Comparison of ENCODE assay signal across 9 cellular contexts in genomic region chr7:112112822-112113255, GRCh38.
DNase-seq lines count a peak whose midpoint lies in the region; ATAC-seq and TF ChIP-seq lines count a peak whose summit lies in the region.
"Had no signal": no experiment of that assay in that cellular context is flagged by ENCODE, and none has a peak within 500 bp of the region (broad histone marks: within the 10 kb centered on the region; RNA-seq: fewer than 3 reads in every experiment).

No MANE protein-coding gene starts in this region.

- no peaks in the 10 kb centered on the region for H3K9me3 Mint-ChIP-seq in dendritic cell treated with granulocyte-macrophage colony-stimulating factor and Interleukin-4, amounts not matched to agents 40 ng/mL and 50 ng/mL, for 4 days
- H3K9me3 Mint-ChIP-seq: activated naive CD8-positive, alpha-beta T cell treated with anti-CD3 and anti-CD28 coated beads, Interleukin-2, amount 10 ng/mL, durations not matched to agents 7 days and 5 days had no signal

- whole genome bisulfite sequencing in right lobe of liver (ENCODE audit: insufficient coverage, low coverage, low lambda C conversion rate, missing lambda C conversion rate) = 7% methylated on average over 5 of the region's 5 CpGs

- H3K4me1 ChIP-seq in MM.1S (ENCODE audit: low read length) (peaks cover 37% of the 10 kb centered on the region), right lobe of liver (peaks cover 0 to 24% (median 9%) of the 10 kb centered on the region in 4 donors), thoracic aorta (ENCODE audit: control insufficient read depth in 1 of 2, low read depth in 2 of 2) (peaks cover 18 to 21% of the 10 kb centered on the region in 2 donors), HAP-1 (no peaks in the 10 kb centered on the region)

- in situ Hi-C loops in HAP-1 (cut with MboI; ENCODE audit: low sequenced_read_pairs) = no loop called here

- H3K36me3 ChIP-seq in MM.1S (replicated peaks; ENCODE audit: insufficient read depth, low read length) = no peaks in the 10 kb centered on the region
- H3K36me3 ChIP-seq in right lobe of liver = no peaks in the 10 kb centered on the region
- H3K36me3 ChIP-seq in thoracic aorta = no peaks in the 10 kb centered on the region
- no peaks in the 10 kb centered on the region for H3K36me3 ChIP-seq in HAP-1 (replicated peaks)

- peak overlapping the region; percentile 65 for H3K4me3 Mint-ChIP-seq in dendritic cell treated with granulocyte-macrophage colony-stimulating factor and Interleukin-4, amounts not matched to agents 40 ng/mL and 50 ng/mL, for 4 days
- H3K4me3 Mint-ChIP-seq: activated naive CD8-positive, alpha-beta T cell treated with anti-CD3 and anti-CD28 coated beads, Interleukin-2, amount 10 ng/mL, durations not matched to agents 7 days and 5 days had no signal

- H3K36me3 Mint-ChIP-seq in dendritic cell treated with granulocyte-macrophage colony-stimulating factor and Interleukin-4, amounts not matched to agents 40 ng/mL and 50 ng/mL, for 4 days (ENCODE audit: low read depth) = no peaks in the 10 kb centered on the region
- H3K36me3 Mint-ChIP-seq: activated naive CD8-positive, alpha-beta T cell treated with anti-CD3 and anti-CD28 coated beads, Interleukin-2, amount 10 ng/mL, durations not matched to agents 7 days and 5 days had no signal

- H3K27ac Mint-ChIP-seq in dendritic cell treated with granulocyte-macrophage colony-stimulating factor and Interleukin-4, amounts not matched to agents 40 ng/mL and 50 ng/mL, for 4 days = peak overlapping the region; percentile 90
- H3K27ac Mint-ChIP-seq: activated naive CD8-positive, alpha-beta T cell treated with anti-CD3 and anti-CD28 coated beads, Interleukin-2, amount 10 ng/mL, durations not matched to agents 7 days and 5 days had no signal

- H3F3A ChIP-seq in MM.1S (ENCODE audit: insufficient read depth, low read length) = peaks cover 10% of the 10 kb centered on the region

- TF ChIP-seq POLR2A in right lobe of liver (IDR thresholded peaks at IDR 0.05) = no peak

- H3K79me2 ChIP-seq in MM.1S (ENCODE audit: low read length) = peaks cover 87% of the 10 kb centered on the region

- H4K20me1 ChIP-seq in MM.1S (ENCODE audit: insufficient read depth, low read length) = no peaks in the 10 kb centered on the region

- DNase-seq in MM.1S (peak; percentile 57), right lobe of liver (no peak), thoracic aorta (ENCODE audit: low spot score) (no peak), NCI-H1694 (lab: John Stamatoyannopoulos, UW) (no peak), HAP-1 (ENCODE audit: low spot score in 2 of 2) (no peak)
- DNase-seq in activated CD4-positive, alpha-beta T cell treated with anti-CD3 and anti-CD28 coated beads for 48 hours = no peak
- DNase-seq: activated naive CD8-positive, alpha-beta T cell treated with anti-CD3 and anti-CD28 coated beads, Interleukin-2, amount 10 ng/mL, durations not matched to agents 7 days and 5 days had no signal

- no peaks in the 10 kb centered on the region for H3K9me2 ChIP-seq in MM.1S (replicated peaks; ENCODE audit: insufficient read depth, low read length)

- H3K4me3 ChIP-seq in MM.1S (ENCODE audit: low read length) = no peak overlapping the region
- no peak overlapping the region for H3K4me3 ChIP-seq in right lobe of liver
- peak overlapping the region; percentile 39 for H3K4me3 ChIP-seq in thoracic aorta
- H3K4me3 ChIP-seq in HAP-1 = no peak overlapping the region

- H3K4me1 Mint-ChIP-seq in dendritic cell treated with granulocyte-macrophage colony-stimulating factor and Interleukin-4, amounts not matched to agents 40 ng/mL and 50 ng/mL, for 4 days (ENCODE audit: low read depth) = peaks cover 45% of the 10 kb centered on the region
- H3K4me1 Mint-ChIP-seq: activated naive CD8-positive, alpha-beta T cell treated with anti-CD3 and anti-CD28 coated beads, Interleukin-2, amount 10 ng/mL, durations not matched to agents 7 days and 5 days had no signal

- no peaks in the 10 kb centered on the region for H3K27me3 Mint-ChIP-seq in dendritic cell treated with granulocyte-macrophage colony-stimulating factor and Interleukin-4, amounts not matched to agents 40 ng/mL and 50 ng/mL, for 4 days

- TF ChIP-seq CTCF in MM.1S (IDR thresholded peaks at IDR 0.05; ENCODE audit: low read length) (no peak), right lobe of liver (IDR thresholded peaks at IDR 0.05) (no peak), thoracic aorta (IDR thresholded peaks at IDR 0.05) (no peak)

- peak overlapping the region; percentile 26 for H3K4me2 ChIP-seq in MM.1S (ENCODE audit: low read depth, low read length)

- H3K9me3 ChIP-seq in MM.1S (replicated peaks; ENCODE audit: insufficient read depth, low read length) (no peaks in the 10 kb centered on the region), right lobe of liver (no peaks in the 10 kb centered on the region), thoracic aorta (no peaks in the 10 kb centered on the region), HAP-1 (no peaks in the 10 kb centered on the region)

- no peak overlapping the region for H2AFZ ChIP-seq in MM.1S (ENCODE audit: low read length)

- H3K27ac ChIP-seq in MM.1S (ENCODE audit: low read length) (peak overlapping the region; percentile 47; the same call in 1 of the 2 replicates), right lobe of liver (peak overlapping the region; percentile 10 to 68 (median 63)), thoracic aorta (peak overlapping the region in 1 of 2 donors; percentile 53)

- ATAC-seq in right lobe of liver (peak; percentile 70 to 79 (median 73)), thoracic aorta (ENCODE audit: insufficient number of reproducible peaks, low FRiP score, low read depth) (peak; percentile 54), HG03460 (IDR thresholded peaks at IDR 0.05; ENCODE audit: unreplicated experiment) (no peak)

- H3K9ac ChIP-seq in MM.1S (ENCODE audit: low read length) = no peak overlapping the region

- H3K27me3 ChIP-seq in MM.1S (replicated peaks; ENCODE audit: insufficient read depth, low read length) (no peaks in the 10 kb centered on the region), right lobe of liver (no peaks in the 10 kb centered on the region), thoracic aorta (replicated peaks; ENCODE audit: insufficient read depth) (no peaks in the 10 kb centered on the region), HAP-1 (ENCODE audit: low read depth) (no peaks in the 10 kb centered on the region)

- intact Hi-C loops in dendritic cell treated with granulocyte-macrophage colony-stimulating factor and Interleukin-4, amounts not matched to agents 40 ng/mL and 50 ng/mL, for 4 days (cut with micrococcal nuclease) = loop anchor here (2.0 kb wide), 2 partner anchors 32 to 94 kb away; partner anchors contain the start of genes DOCK4 and ZNF277
- intact Hi-C loops in right lobe of liver (cut with DNase I) = no loop called here
